Comparison of ENCODE assay signal across 23 cellular contexts in genomic region chr6:36571122-36572043, GRCh38.
"Had no signal": no experiment of that assay in that cellular context is flagged by ENCODE, and none has a peak within 500 bp of the region (broad histone marks: within the 10 kb centered on the region; RNA-seq: fewer than 3 reads in every experiment).

No MANE protein-coding gene starts in this region.

- H3K4me1 ChIP-seq: ascending aorta had no signal

- H3K4me3 ChIP-seq: ascending aorta, cardiac muscle cell, PC-9, SK-N-MC had no signal

- DNase-seq: activated CD4-positive, alpha-beta T cell treated with anti-CD3 and anti-CD28 coated beads, Interleukin-2, amount 10 ng/mL, durations not matched to agents 7 days and 5 days; activated CD4-positive, alpha-beta T cell treated with anti-CD3 and anti-CD28 coated beads, Interleukin-2, amount 50 U/mL, for 48 hours; activated CD8-positive, alpha-beta T cell treated with anti-CD3 and anti-CD28 coated beads, Interleukin-2, amount 10 ng/mL, durations not matched to agents 7 days and 5 days; activated gamma-delta T cell; activated naive CD4-positive, alpha-beta T cell treated with Interleukin-2 at 50 U/mL for 16 hours; activated naive CD8-positive, alpha-beta T cell treated with anti-CD3 and anti-CD28 coated beads, Interleukin-2, amount 10 ng/mL, durations not matched to agents 7 days and 5 days; activated T-cell treated with anti-CD3 and anti-CD28 coated beads, Interleukin-2, amount 50 U/mL, for 24 hours; amygdala; NCI-H1105; NCI-H1417 treated with DMSO at 0.1 percent for 48 hours; NCI-H187 treated with DMSO at 0.1 percent for 48 hours; NCI-H2081; NCI-H2171 treated with DMSO at 0.1 percent for 48 hours; NCI-H2227 treated with DMSO at 0.1 percent for 48 hours; NCI-H446; NCI-H510A treated with DMSO at 0.1 percent for 48 hours; NCI-H526 treated with DMSO at 0.1 percent for 48 hours; NCI-H774; PC-9; Right ventricle myocardium superior had no signal

- H3K27ac ChIP-seq: ascending aorta, cardiac muscle cell, PC-9, SK-N-MC had no signal

- H3K36me3 ChIP-seq: ascending aorta, cardiac muscle cell had no signal

- H3K27me3 ChIP-seq: ascending aorta, cardiac muscle cell had no signal

- H3K9me3 ChIP-seq: ascending aorta had no signal

- H2AFZ ChIP-seq: PC-9 had no signal

- ATAC-seq: activated CD8-positive, alpha-beta T cell treated with anti-CD3 and anti-CD28 coated beads, Interleukin-2, amount 10 ng/mL, durations not matched to agents 7 days and 5 days had no signal

- H3K4me2 ChIP-seq: PC-9 had no signal
